1 cellular context compared by ENCODE assay signal in the genomic region with DNA sequence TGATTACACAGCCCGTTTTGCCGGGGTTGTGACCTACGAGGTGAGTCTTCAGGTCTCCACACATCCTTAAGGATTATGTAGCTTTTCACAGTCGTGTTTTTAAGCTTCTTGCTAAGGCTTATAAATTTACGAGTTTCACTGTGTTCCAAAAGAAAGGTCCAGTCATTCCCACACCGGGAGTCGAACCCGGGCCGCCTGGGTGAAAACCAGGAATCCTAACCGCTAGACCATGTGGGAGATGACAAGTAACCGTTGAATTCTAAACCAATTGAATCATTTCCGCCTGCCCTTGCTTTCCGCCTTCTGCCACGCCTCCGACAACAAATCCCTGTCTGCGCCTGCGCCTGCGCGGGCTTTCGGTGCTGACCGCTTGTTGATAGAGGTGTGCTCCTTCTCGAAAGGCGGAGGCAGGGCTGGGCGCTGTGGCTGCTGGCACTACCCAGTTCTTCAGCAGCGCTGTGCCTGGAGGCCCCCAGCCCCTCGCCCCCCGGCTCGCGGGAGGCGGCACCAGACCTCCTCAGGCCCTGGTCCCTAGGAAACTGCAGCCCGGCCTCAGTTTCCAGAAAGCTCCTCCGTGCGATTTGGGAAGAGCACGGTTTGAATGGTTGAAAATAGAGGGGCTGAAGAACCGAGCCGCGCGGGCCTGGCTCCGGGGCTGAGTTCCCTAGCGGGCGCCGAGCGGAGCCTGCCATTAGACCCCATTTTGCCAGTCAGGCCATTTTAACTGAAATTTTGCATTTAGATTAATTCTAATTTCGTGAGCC.
TF ChIP-seq lines count a peak whose summit lies in the region.

No MANE protein-coding gene starts in this region.

TF ChIP-seq in HepG2, 621 proteins besides CTCF, POLR2A, EP300 and RAD21 (continued from another document and continues in another):
- peak; percentile 78 for TF ChIP-seq FOXK2 (IDR thresholded peaks at IDR 0.05)
- 0 out of 2 replicates have a peak, but pooled peaks have one; percentile 69 for TF ChIP-seq ZNF546 (CRISPR knock-in tag; conservative IDR thresholded peaks at IDR 0.05)
- peak; percentile 72 for TF ChIP-seq KDM2A (CRISPR knock-in tag; IDR thresholded peaks at IDR 0.05; ENCODE audit: borderline replicate concordance, low read depth)
- no peak for TF ChIP-seq ZNF383 (CRISPR knock-in tag; IDR thresholded peaks at IDR 0.05; ENCODE audit: borderline replicate concordance)
- TF ChIP-seq ZNF788 (CRISPR knock-in tag; IDR thresholded peaks at IDR 0.05; ENCODE audit: borderline replicate concordance): peak; percentile 86; the same call in 1 of the 2 replicates
- peak; percentile 80 for TF ChIP-seq ZMYM4 (CRISPR knock-in tag; IDR thresholded peaks at IDR 0.05)
- peak; percentile 62; the same call in 1 of the 2 replicates for TF ChIP-seq ZNF333 (CRISPR knock-in tag; IDR thresholded peaks at IDR 0.05; ENCODE audit: borderline replicate concordance)
- TF ChIP-seq SALL1 (CRISPR knock-in tag; IDR thresholded peaks at IDR 0.05): peak; percentile 60
- TF ChIP-seq NR2C2 (CRISPR knock-in tag; IDR thresholded peaks at IDR 0.05; ENCODE audit: borderline replicate concordance): peak; percentile 41; the same call in 1 of the 2 replicates
- TF ChIP-seq SP1 (IDR thresholded peaks at IDR 0.05): no peak
- no peak for TF ChIP-seq SP1 (CRISPR knock-in tag; IDR thresholded peaks at IDR 0.05)
- peak; percentile 72 for TF ChIP-seq THAP11 (CRISPR knock-in tag; IDR thresholded peaks at IDR 0.05)
- peak; percentile 79; the same call in 1 of the 2 replicates for TF ChIP-seq CBX5 (CRISPR knock-in tag; IDR thresholded peaks at IDR 0.05; ENCODE audit: borderline replicate concordance)
- TF ChIP-seq, protein P1, sequence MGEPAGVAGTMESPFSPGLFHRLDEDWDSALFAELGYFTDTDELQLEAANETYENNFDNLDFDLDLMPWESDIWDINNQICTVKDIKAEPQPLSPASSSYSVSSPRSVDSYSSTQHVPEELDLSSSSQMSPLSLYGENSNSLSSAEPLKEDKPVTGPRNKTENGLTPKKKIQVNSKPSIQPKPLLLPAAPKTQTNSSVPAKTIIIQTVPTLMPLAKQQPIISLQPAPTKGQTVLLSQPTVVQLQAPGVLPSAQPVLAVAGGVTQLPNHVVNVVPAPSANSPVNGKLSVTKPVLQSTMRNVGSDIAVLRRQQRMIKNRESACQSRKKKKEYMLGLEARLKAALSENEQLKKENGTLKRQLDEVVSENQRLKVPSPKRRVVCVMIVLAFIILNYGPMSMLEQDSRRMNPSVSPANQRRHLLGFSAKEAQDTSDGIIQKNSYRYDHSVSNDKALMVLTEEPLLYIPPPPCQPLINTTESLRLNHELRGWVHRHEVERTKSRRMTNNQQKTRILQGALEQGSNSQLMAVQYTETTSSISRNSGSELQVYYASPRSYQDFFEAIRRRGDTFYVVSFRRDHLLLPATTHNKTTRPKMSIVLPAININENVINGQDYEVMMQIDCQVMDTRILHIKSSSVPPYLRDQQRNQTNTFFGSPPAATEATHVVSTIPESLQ (CRISPR knock-in tag; conservative IDR thresholded peaks at IDR 0.05): no peak
- TF ChIP-seq SOX13 (IDR thresholded peaks at IDR 0.05): no peak
- TF ChIP-seq SOX13 (CRISPR knock-in tag; conservative IDR thresholded peaks at IDR 0.05 in 1 of 2, IDR thresholded peaks at IDR 0.05 in 1 of 2): peak in 1 of 2 experiments; percentile 22; a peak in 1 of 4 replicates
- peak; percentile 98 for TF ChIP-seq MAF1 (CRISPR knock-in tag; IDR thresholded peaks at IDR 0.05; ENCODE audit: borderline replicate concordance)
- no peak for TF ChIP-seq HHEX (CRISPR knock-in tag; IDR thresholded peaks at IDR 0.05)
- TF ChIP-seq SIN3A (IDR thresholded peaks at IDR 0.05; ENCODE audit: borderline replicate concordance, low read depth, low read length): no peak
- TF ChIP-seq MXI1 (IDR thresholded peaks at IDR 0.05; ENCODE audit: borderline replicate concordance, low read depth, low read length): peak; percentile 41; the same call in 1 of the 3 replicates
- TF ChIP-seq ZNF652 (CRISPR knock-in tag; IDR thresholded peaks at IDR 0.05; ENCODE audit: borderline replicate concordance, low read depth): no peak
- TF ChIP-seq, protein P2, sequence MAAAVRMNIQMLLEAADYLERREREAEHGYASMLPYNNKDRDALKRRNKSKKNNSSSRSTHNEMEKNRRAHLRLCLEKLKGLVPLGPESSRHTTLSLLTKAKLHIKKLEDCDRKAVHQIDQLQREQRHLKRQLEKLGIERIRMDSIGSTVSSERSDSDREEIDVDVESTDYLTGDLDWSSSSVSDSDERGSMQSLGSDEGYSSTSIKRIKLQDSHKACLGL (CRISPR knock-in tag; IDR thresholded peaks at IDR 0.05): peak; percentile 72
- TF ChIP-seq, protein P3, sequence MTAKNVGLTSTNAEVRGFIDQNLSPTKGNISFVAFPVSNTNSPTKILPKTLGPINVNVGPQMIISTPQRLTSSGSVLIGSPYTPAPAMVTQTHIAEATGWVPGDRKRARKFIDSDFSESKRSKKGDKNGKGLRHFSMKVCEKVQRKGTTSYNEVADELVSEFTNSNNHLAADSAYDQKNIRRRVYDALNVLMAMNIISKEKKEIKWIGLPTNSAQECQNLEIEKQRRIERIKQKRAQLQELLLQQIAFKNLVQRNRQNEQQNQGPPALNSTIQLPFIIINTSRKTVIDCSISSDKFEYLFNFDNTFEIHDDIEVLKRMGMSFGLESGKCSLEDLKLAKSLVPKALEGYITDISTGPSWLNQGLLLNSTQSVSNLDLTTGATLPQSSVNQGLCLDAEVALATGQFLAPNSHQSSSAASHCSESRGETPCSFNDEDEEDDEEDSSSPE (CRISPR knock-in tag; IDR thresholded peaks at IDR 0.05): peak; percentile 84
- peak; percentile 75; the same call in 1 of the 2 replicates for TF ChIP-seq KMT2B (CRISPR knock-in tag; IDR thresholded peaks at IDR 0.05)
- TF ChIP-seq KLF6 (CRISPR knock-in tag; IDR thresholded peaks at IDR 0.05): 0 out of 2 replicates have a peak, but pooled peaks have one; percentile 55
- 0 out of 2 replicates have a peak, but pooled peaks have one; percentile 30 for TF ChIP-seq HES4 (CRISPR knock-in tag; IDR thresholded peaks at IDR 0.05; ENCODE audit: borderline replicate concordance)
- peak; percentile 24; the same call in 1 of the 2 replicates for TF ChIP-seq ZNF782 (CRISPR knock-in tag; IDR thresholded peaks at IDR 0.05; ENCODE audit: borderline replicate concordance)
- TF ChIP-seq HCFC1 (IDR thresholded peaks at IDR 0.05; ENCODE audit: low read depth, low read length): no peak
- 0 out of 2 replicates have a peak, but pooled peaks have one; percentile 31 for TF ChIP-seq ZNF335 (CRISPR knock-in tag; IDR thresholded peaks at IDR 0.05)
- TF ChIP-seq, protein P4, sequence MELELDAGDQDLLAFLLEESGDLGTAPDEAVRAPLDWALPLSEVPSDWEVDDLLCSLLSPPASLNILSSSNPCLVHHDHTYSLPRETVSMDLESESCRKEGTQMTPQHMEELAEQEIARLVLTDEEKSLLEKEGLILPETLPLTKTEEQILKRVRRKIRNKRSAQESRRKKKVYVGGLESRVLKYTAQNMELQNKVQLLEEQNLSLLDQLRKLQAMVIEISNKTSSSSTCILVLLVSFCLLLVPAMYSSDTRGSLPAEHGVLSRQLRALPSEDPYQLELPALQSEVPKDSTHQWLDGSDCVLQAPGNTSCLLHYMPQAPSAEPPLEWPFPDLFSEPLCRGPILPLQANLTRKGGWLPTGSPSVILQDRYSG (CRISPR knock-in tag; IDR thresholded peaks at IDR 0.05): 0 out of 2 replicates have a peak, but pooled peaks have one; percentile 70
- peak; percentile 78 for TF ChIP-seq ZNF501 (CRISPR knock-in tag; IDR thresholded peaks at IDR 0.05)
- 0 out of 2 replicates have a peak, but pooled peaks have one; percentile 47 for TF ChIP-seq SMAD3 (CRISPR knock-in tag; IDR thresholded peaks at IDR 0.05)
- no peak for TF ChIP-seq ZFP36 (IDR thresholded peaks at IDR 0.05; ENCODE audit: borderline replicate concordance, low read depth, low read length, partially characterized antibody)
- TF ChIP-seq FOXO1 (CRISPR knock-in tag; IDR thresholded peaks at IDR 0.05): peak; percentile 49; the same call in 1 of the 2 replicates
- TF ChIP-seq, protein P5, sequence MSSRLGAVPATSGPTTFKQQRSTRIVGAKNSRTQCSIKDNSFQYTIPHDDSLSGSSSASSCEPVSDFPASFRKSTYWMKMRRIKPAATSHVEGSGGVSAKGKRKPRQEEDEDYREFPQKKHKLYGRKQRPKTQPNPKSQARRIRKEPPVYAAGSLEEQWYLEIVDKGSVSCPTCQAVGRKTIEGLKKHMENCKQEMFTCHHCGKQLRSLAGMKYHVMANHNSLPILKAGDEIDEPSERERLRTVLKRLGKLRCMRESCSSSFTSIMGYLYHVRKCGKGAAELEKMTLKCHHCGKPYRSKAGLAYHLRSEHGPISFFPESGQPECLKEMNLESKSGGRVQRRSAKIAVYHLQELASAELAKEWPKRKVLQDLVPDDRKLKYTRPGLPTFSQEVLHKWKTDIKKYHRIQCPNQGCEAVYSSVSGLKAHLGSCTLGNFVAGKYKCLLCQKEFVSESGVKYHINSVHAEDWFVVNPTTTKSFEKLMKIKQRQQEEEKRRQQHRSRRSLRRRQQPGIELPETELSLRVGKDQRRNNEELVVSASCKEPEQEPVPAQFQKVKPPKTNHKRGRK (CRISPR knock-in tag; IDR thresholded peaks at IDR 0.05): no peak
- TF ChIP-seq ZNF510 (CRISPR knock-in tag; IDR thresholded peaks at IDR 0.05; ENCODE audit: low read depth): no peak
- TF ChIP-seq, protein P6, sequence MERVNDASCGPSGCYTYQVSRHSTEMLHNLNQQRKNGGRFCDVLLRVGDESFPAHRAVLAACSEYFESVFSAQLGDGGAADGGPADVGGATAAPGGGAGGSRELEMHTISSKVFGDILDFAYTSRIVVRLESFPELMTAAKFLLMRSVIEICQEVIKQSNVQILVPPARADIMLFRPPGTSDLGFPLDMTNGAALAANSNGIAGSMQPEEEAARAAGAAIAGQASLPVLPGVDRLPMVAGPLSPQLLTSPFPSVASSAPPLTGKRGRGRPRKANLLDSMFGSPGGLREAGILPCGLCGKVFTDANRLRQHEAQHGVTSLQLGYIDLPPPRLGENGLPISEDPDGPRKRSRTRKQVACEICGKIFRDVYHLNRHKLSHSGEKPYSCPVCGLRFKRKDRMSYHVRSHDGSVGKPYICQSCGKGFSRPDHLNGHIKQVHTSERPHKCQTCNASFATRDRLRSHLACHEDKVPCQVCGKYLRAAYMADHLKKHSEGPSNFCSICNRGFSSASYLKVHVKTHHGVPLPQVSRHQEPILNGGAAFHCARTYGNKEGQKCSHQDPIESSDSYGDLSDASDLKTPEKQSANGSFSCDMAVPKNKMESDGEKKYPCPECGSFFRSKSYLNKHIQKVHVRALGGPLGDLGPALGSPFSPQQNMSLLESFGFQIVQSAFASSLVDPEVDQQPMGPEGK (CRISPR knock-in tag; IDR thresholded peaks at IDR 0.05): peak; percentile 69
- peak; percentile 82 for TF ChIP-seq ARHGAP35 (CRISPR knock-in tag; IDR thresholded peaks at IDR 0.05; ENCODE audit: borderline replicate concordance)
- no peak for TF ChIP-seq RFX5 (IDR thresholded peaks at IDR 0.05; ENCODE audit: low read depth, low read length)
- TF ChIP-seq, protein P7, sequence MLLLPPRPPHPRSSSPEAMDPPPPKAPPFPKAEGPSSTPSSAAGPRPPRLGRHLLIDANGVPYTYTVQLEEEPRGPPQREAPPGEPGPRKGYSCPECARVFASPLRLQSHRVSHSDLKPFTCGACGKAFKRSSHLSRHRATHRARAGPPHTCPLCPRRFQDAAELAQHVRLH (CRISPR knock-in tag; IDR thresholded peaks at IDR 0.05; ENCODE audit: borderline replicate concordance, low read depth): peak; percentile 74; the same call in 1 of the 2 replicates
- peak; percentile 75; the same call in 1 of the 2 replicates for TF ChIP-seq ZNF768 (CRISPR knock-in tag; IDR thresholded peaks at IDR 0.05)
- TF ChIP-seq GATAD2A (CRISPR knock-in tag; IDR thresholded peaks at IDR 0.05): peak; percentile 51
- TF ChIP-seq ELF1 (CRISPR knock-in tag; IDR thresholded peaks at IDR 0.05): peak; percentile 59
- TF ChIP-seq ZNF232 (CRISPR knock-in tag; IDR thresholded peaks at IDR 0.05; ENCODE audit: borderline replicate concordance): peak; percentile 71; the same call in 1 of the 2 replicates
- TF ChIP-seq HDAC1 (CRISPR knock-in tag; IDR thresholded peaks at IDR 0.05): peak; percentile 72
- TF ChIP-seq KDM5A (IDR thresholded peaks at IDR 0.05; ENCODE audit: borderline replicate concordance, low read length): peak; percentile 21; the same call in 1 of the 2 replicates
- 0 out of 2 replicates have a peak, but pooled peaks have one; percentile 36 for TF ChIP-seq ZBTB7A (CRISPR knock-in tag; IDR thresholded peaks at IDR 0.05)
- peak; percentile 73; the same call in 1 of the 2 replicates for TF ChIP-seq ZNF33A (CRISPR knock-in tag; IDR thresholded peaks at IDR 0.05; ENCODE audit: borderline replicate concordance)
- TF ChIP-seq, protein P8, sequence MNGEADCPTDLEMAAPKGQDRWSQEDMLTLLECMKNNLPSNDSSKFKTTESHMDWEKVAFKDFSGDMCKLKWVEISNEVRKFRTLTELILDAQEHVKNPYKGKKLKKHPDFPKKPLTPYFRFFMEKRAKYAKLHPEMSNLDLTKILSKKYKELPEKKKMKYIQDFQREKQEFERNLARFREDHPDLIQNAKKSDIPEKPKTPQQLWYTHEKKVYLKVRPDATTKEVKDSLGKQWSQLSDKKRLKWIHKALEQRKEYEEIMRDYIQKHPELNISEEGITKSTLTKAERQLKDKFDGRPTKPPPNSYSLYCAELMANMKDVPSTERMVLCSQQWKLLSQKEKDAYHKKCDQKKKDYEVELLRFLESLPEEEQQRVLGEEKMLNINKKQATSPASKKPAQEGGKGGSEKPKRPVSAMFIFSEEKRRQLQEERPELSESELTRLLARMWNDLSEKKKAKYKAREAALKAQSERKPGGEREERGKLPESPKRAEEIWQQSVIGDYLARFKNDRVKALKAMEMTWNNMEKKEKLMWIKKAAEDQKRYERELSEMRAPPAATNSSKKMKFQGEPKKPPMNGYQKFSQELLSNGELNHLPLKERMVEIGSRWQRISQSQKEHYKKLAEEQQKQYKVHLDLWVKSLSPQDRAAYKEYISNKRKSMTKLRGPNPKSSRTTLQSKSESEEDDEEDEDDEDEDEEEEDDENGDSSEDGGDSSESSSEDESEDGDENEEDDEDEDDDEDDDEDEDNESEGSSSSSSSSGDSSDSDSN (CRISPR knock-in tag; IDR thresholded peaks at IDR 0.05): peak; percentile 86
- TF ChIP-seq SUZ12 (IDR thresholded peaks at IDR 0.05; ENCODE audit: low read depth, low read length): no peak
- TF ChIP-seq FOXJ3 (CRISPR knock-in tag; IDR thresholded peaks at IDR 0.05; ENCODE audit: borderline replicate concordance): no peak; the same call in 1 of the 2 replicates
- TF ChIP-seq RARG (CRISPR knock-in tag; IDR thresholded peaks at IDR 0.05; ENCODE audit: low read depth): peak; percentile 16; the same call in 1 of the 2 replicates
